4 cellular contexts compared by ENCODE assay signal in the genomic region with DNA sequence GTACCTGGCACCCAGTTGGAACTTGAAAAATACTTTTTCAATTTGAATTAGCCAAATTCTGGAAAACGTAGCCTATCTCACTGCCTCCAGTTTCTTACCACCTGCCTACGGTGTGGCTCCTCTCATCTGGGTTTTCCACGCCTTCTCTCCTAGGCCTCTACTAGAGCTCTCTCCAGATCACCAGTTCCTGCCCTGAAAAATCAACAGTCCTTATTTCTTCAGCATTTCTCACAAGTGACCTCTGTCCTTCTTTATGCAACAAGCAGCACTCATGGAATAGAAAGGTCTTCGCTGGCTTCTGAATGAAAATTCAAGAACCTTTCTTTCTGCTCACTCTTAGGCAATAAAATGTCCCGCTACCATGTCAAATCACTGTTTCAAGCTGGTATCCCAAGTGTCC.
"Had no signal": no experiment of that assay in that cellular context is flagged by ENCODE, and none has a peak within 500 bp of the region (broad histone marks: within the 10 kb centered on the region; RNA-seq: fewer than 3 reads in every experiment).

No MANE protein-coding gene starts in this region.

- DNase-seq: GM23248, H9, HCEC 1CT, IMR-90 had no signal

- H3K4me1 Mint-ChIP-seq: H9 had no signal

- H3K4me3 ChIP-seq: GM23248 had no signal

- H3K9me3 Mint-ChIP-seq: H9 had no signal

- H3K27ac Mint-ChIP-seq: H9 had no signal

- H3K4me3 Mint-ChIP-seq: H9 had no signal
